In genomic region chr9:96852676-96853075, GRCh38 we compare ENCODE assay signal across 1 cellular context.
TF ChIP-seq lines count a peak whose summit lies in the region.

No MANE protein-coding gene starts in this region.

TF ChIP-seq in HepG2, 621 proteins besides CTCF, POLR2A, EP300 and RAD21:
- TF ChIP-seq ZBTB26 (CRISPR knock-in tag; IDR thresholded peaks at IDR 0.05; ENCODE audit: borderline replicate concordance) = no peak
- TF ChIP-seq, protein P1, sequence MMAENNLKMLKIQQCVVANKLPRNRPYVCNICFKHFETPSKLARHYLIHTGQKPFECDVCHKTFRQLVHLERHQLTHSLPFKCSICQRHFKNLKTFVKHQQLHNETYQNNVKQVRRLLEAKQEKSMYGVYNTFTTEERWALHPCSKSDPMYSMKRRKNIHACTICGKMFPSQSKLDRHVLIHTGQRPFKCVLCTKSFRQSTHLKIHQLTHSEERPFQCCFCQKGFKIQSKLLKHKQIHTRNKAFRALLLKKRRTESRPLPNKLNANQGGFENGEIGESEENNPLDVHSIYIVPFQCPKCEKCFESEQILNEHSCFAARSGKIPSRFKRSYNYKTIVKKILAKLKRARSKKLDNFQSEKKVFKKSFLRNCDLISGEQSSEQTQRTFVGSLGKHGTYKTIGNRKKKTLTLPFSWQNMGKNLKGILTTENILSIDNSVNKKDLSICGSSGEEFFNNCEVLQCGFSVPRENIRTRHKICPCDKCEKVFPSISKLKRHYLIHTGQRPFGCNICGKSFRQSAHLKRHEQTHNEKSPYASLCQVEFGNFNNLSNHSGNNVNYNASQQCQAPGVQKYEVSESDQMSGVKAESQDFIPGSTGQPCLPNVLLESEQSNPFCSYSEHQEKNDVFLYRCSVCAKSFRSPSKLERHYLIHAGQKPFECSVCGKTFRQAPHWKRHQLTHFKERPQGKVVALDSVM (CRISPR knock-in tag; IDR thresholded peaks at IDR 0.05) = peak; percentile 10; the same call in 1 of the 2 replicates
- TF ChIP-seq ZBTB7B (CRISPR knock-in tag; IDR thresholded peaks at IDR 0.05) = no peak
TF ChIP-seq in HepG2: peak in this region for 1.
